ENCODE assay signal across 1 cellular context in the genomic region with DNA sequence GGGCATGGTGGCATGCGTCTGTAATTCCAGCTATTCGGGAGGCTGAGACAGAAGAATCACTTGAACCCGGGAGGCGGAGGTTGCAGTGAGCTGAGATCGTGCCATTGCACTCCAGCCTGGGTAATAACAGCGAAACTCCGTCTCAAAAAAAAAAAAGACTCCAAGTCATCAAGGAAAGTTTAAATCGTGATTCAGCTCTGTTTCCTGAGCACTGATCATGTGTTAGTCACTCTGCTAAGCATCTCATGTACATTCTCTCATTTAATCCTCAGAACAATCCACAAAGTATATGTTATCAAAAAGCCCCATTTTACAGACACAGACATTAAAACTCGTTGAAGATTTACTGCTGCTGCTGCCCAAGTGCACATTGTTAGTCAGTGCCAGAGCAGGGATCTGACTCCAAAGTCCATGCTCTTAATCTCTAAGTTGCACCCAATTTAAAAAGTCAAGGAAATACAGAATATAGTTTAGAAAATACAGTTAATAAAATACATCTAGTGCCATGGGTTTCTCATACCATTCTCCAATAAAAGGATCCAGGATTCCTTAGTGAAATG.
TF ChIP-seq lines count a peak whose summit lies in the region.

No MANE protein-coding gene starts in this region.

TF ChIP-seq in IMR-90, 13 proteins besides CTCF, POLR2A, EP300 and RAD21:
- TF ChIP-seq, protein P1, sequence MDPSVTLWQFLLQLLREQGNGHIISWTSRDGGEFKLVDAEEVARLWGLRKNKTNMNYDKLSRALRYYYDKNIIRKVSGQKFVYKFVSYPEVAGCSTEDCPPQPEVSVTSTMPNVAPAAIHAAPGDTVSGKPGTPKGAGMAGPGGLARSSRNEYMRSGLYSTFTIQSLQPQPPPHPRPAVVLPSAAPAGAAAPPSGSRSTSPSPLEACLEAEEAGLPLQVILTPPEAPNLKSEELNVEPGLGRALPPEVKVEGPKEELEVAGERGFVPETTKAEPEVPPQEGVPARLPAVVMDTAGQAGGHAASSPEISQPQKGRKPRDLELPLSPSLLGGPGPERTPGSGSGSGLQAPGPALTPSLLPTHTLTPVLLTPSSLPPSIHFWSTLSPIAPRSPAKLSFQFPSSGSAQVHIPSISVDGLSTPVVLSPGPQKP (IDR thresholded peaks at IDR 0.05; ENCODE audit: borderline replicate concordance, low read depth, low read length), result no peak
- TF ChIP-seq BHLHE40 (IDR thresholded peaks at IDR 0.05; ENCODE audit: low read depth, low read length), result no peak
- no peak for TF ChIP-seq CHD1 (IDR thresholded peaks at IDR 0.05; ENCODE audit: low read depth, low read length)
- TF ChIP-seq FOS (IDR thresholded peaks at IDR 0.05; ENCODE audit: low read depth, low read length), result no peak
- no peak for TF ChIP-seq CEBPB (IDR thresholded peaks at IDR 0.05; ENCODE audit: low read depth, low read length)
- TF ChIP-seq RFX5 (IDR thresholded peaks at IDR 0.05; ENCODE audit: low read depth, low read length), result no peak
- TF ChIP-seq, protein P2, sequence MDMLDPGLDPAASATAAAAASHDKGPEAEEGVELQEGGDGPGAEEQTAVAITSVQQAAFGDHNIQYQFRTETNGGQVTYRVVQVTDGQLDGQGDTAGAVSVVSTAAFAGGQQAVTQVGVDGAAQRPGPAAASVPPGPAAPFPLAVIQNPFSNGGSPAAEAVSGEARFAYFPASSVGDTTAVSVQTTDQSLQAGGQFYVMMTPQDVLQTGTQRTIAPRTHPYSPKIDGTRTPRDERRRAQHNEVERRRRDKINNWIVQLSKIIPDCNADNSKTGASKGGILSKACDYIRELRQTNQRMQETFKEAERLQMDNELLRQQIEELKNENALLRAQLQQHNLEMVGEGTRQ (IDR thresholded peaks at IDR 0.05; ENCODE audit: low read depth, low read length), result no peak
- no peak for TF ChIP-seq SMC3 (IDR thresholded peaks at IDR 0.05; ENCODE audit: low read depth, low read length)
- TF ChIP-seq RCOR1 (IDR thresholded peaks at IDR 0.05; ENCODE audit: insufficient replicate concordance, low read length), result no peak
- TF ChIP-seq MAFK (IDR thresholded peaks at IDR 0.05; ENCODE audit: low read depth, low read length), result no peak
- TF ChIP-seq MAZ (IDR thresholded peaks at IDR 0.05; ENCODE audit: borderline replicate concordance, low read depth, low read length), result no peak
- no peak for TF ChIP-seq MXI1 (IDR thresholded peaks at IDR 0.05; ENCODE audit: borderline replicate concordance, low read depth, low read length)
- TF ChIP-seq NFE2L2 (IDR thresholded peaks at IDR 0.05; ENCODE audit: low read depth, low read length), result no peak
